ENCODE assay signal across 11 cellular contexts in genomic region chr10:79434816-79435215, GRCh38. TPM values are rescaled to one million over a fixed set of nuclear protein-coding genes. Genes with fewer than 3 reads are reported as not detected.
DNase-seq lines count a peak whose midpoint lies in the region; ATAC-seq and TF ChIP-seq lines count a peak whose summit lies in the region.
"Had no signal": no experiment of that assay in that cellular context is flagged by ENCODE, and none has a peak within 500 bp of the region (broad histone marks: within the 10 kb centered on the region; RNA-seq: fewer than 3 reads in every experiment).

No MANE protein-coding gene starts in this region.

- ATAC-seq in activated CD8-positive, alpha-beta memory T cell treated with anti-CD3 and anti-CD28 coated beads, Interleukin-2, amount 10 ng/mL, durations not matched to agents 7 days and 5 days: peak; percentile 27

- 38% methylated on average over 7 of the region's 7 CpGs for WGBS in urinary bladder

- H3K27ac ChIP-seq in urinary bladder (ENCODE audit: low read depth): peak overlapping the region; percentile 60

- no peak overlapping the region for H3K27ac Mint-ChIP-seq in activated CD8-positive, alpha-beta memory T cell treated with anti-CD3 and anti-CD28 coated beads, Interleukin-2, amount 10 ng/mL, durations not matched to agents 7 days and 5 days
- peak overlapping the region; percentile 95 for H3K27ac Mint-ChIP-seq in nephron progenitor cell

- no peak overlapping the region for H3K4me3 ChIP-seq in urinary bladder (ENCODE audit: low read depth, low read length)

- peaks cover 13% of the 10 kb centered on the region for H3K4me1 Mint-ChIP-seq in activated CD8-positive, alpha-beta memory T cell treated with anti-CD3 and anti-CD28 coated beads, Interleukin-2, amount 10 ng/mL, durations not matched to agents 7 days and 5 days
- peaks cover 72% of the 10 kb centered on the region for H3K4me1 Mint-ChIP-seq in nephron progenitor cell

- H3K4me3 Mint-ChIP-seq in activated CD8-positive, alpha-beta memory T cell treated with anti-CD3 and anti-CD28 coated beads, Interleukin-2, amount 10 ng/mL, durations not matched to agents 7 days and 5 days: no peak overlapping the region
- H3K4me3 Mint-ChIP-seq in nephron progenitor cell: peak overlapping the region; percentile 62

- no peaks in the 10 kb centered on the region for H3K9me3 Mint-ChIP-seq in activated CD8-positive, alpha-beta memory T cell treated with anti-CD3 and anti-CD28 coated beads, Interleukin-2, amount 10 ng/mL, durations not matched to agents 7 days and 5 days (ENCODE audit: low read depth)
- H3K9me3 Mint-ChIP-seq in nephron progenitor cell: no peaks in the 10 kb centered on the region

- no peaks in the 10 kb centered on the region for H3K36me3 ChIP-seq in urinary bladder (ENCODE audit: insufficient read depth)
- H3K36me3 ChIP-seq: BE2C had no signal

- CTCF ChIA-PET in activated CD8-positive, alpha-beta memory T cell treated with anti-CD3 and anti-CD28 coated beads, Interleukin-2, amount 10 ng/mL, durations not matched to agents 7 days and 5 days (lab: Charles Lee): interaction anchor here (1.2 to 1.3 kb wide), 2 partner anchors 10 to 60 kb away, joined by 4 to 5 read pairs; no protein-coding TSS in a partner anchor

- in situ Hi-C loops in GM13977 (cut with MboI; ENCODE audit: low pct_unique_long_range_greater_than_20kb, low sequenced_read_pairs, unreplicated experiment): no loop called here

- no peaks in the 10 kb centered on the region for H3K36me3 Mint-ChIP-seq in activated CD8-positive, alpha-beta memory T cell treated with anti-CD3 and anti-CD28 coated beads, Interleukin-2, amount 10 ng/mL, durations not matched to agents 7 days and 5 days
- peaks cover 6% of the 10 kb centered on the region for H3K36me3 Mint-ChIP-seq in nephron progenitor cell (ENCODE audit: low read depth)

- DNase-seq in activated CD8-positive, alpha-beta memory T cell treated with anti-CD3 and anti-CD28 coated beads, Interleukin-2, amount 10 ng/mL, durations not matched to agents 7 days and 5 days: no peak
- no peak for DNase-seq in activated CD8-positive, alpha-beta memory T cell treated with anti-CD3 and anti-CD28 coated beads, Interleukin-2, amount 50 U/mL, for 48 hours
- DNase-seq in dedifferentiated amniotic fluid mesenchymal stem cell (ENCODE audit: extremely low spot score) (peak; percentile 70), nephron progenitor cell (no peak), ecto neural progenitor cell (ENCODE audit: low spot score) (no peak), NCI-H1694 (lab: John Stamatoyannopoulos, UW) (no peak), GM13977 (ENCODE audit: low spot score) (no peak)
- DNase-seq: hypothalamus, RPMI8226 had no signal

- TF ChIP-seq CTCF in nephron progenitor cell (IDR thresholded peaks at IDR 0.05) (no peak), GM13977 (IDR thresholded peaks at IDR 0.05; ENCODE audit: extremely low read depth, insufficient read depth, missing control alignments) (no peak)

- peaks cover 8% of the 10 kb centered on the region for H3K27me3 Mint-ChIP-seq in activated CD8-positive, alpha-beta memory T cell treated with anti-CD3 and anti-CD28 coated beads, Interleukin-2, amount 10 ng/mL, durations not matched to agents 7 days and 5 days
- peaks cover 7% of the 10 kb centered on the region for H3K27me3 Mint-ChIP-seq in nephron progenitor cell (ENCODE audit: low read depth, poor library complexity)

- H3K4me1 ChIP-seq in urinary bladder (ENCODE audit: insufficient read depth): peaks cover 1% of the 10 kb centered on the region

RNA-seq across cellular contexts. Expression of gene ZCCHC24, which starts 10.6 kb away (rescaled TPM):
- 1 to 10 TPM; 2.4 to 3.1 TPM for total RNA-seq in activated CD8-positive, alpha-beta memory T cell treated with anti-CD3 and anti-CD28 coated beads, Interleukin-2, amount 10 ng/mL, durations not matched to agents 7 days and 5 days
- 43.5 TPM for total RNA-seq in urinary bladder
- polyA plus RNA-seq in urinary bladder: 98.2 TPM

Comparison
In these comparisons a context has a peak if more than half of its experiments do, and no peak if none do; other contexts are left out.
1. RNA of gene ZCCHC24, which starts 10.6 kb away (total RNA-seq): 43.5 TPM in urinary bladder (single experiment); 2.4 to 3.1 TPM in activated CD8-positive, alpha-beta memory T cell treated with anti-CD3 and anti-CD28 coated beads, Interleukin-2, amount 10 ng/mL, durations not matched to agents 7 days and 5 days; every median in the first group is over 10 times any median in the second.